13 cellular contexts compared by ENCODE assay signal in the genomic region with DNA sequence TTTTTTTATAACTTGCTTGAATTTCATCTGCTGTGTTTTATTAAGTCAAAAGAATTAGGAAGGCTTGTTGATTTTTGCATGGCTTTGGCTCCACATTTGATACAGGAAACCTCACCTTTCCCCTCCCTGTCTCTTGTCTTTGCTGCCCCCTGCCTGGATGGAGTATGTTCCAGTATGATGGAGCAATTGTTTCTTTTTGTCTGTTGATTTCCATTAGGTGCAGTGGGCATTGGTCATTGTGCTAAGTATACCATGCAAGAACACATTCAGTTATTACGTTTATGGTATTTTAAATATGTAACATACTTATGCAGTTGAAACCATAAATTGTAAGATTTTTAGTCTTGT. TPM values are rescaled to one million over a fixed set of nuclear protein-coding genes. Genes with fewer than 3 reads are reported as not detected.
DNase-seq lines count a peak whose midpoint lies in the region; ATAC-seq, FAIRE-seq and TF ChIP-seq lines count a peak whose summit lies in the region.
"Had no signal": no experiment of that assay in that cellular context is flagged by ENCODE, and none has a peak within 500 bp of the region (broad histone marks: within the 10 kb centered on the region; RNA-seq: fewer than 3 reads in every experiment).

No MANE protein-coding gene starts in this region.

- peak overlapping the region; percentile 81 for H3K4me2 ChIP-seq in OCI-LY7 (ENCODE audit: low read length)
- no peak overlapping the region for H3K4me2 ChIP-seq in endothelial cell of umbilical vein (ENCODE audit: insufficient read depth, low read length)

- no peak for TF ChIP-seq EP300 in Ishikawa (IDR thresholded peaks at IDR 0.05; ENCODE audit: borderline replicate concordance)

- H3K79me2 ChIP-seq in OCI-LY7 (ENCODE audit: insufficient read depth, low read depth, low read length) (no peaks in the 10 kb centered on the region), endothelial cell of umbilical vein (ENCODE audit: control insufficient read depth, insufficient read depth, low read length) (peaks cover 93% of the 10 kb centered on the region)

- TF ChIP-seq CTCF in D721Med (IDR thresholded peaks at IDR 0.05; ENCODE audit: insufficient read depth, missing control alignments), result peak; percentile 38
- TF ChIP-seq CTCF in OCI-LY7 (conservative IDR thresholded peaks at IDR 0.05; ENCODE audit: low read length), result 0 out of 2 replicates have a peak, but pooled peaks have one; percentile 3
- no peak for TF ChIP-seq CTCF in endothelial cell of umbilical vein (IDR thresholded peaks at IDR 0.05; ENCODE audit: extremely low read depth in 1 of 2, insufficient read depth in 1 of 2, low read depth in 1 of 2, low read length in 2 of 2)

- POLR2A ChIA-PET in OCI-LY7 (lab: Charles Lee), result interaction anchor here (0.5 to 1.4 kb wide), 7 partner anchors 9 to 641 kb away, joined by 3 to 7 read pairs (median 3); no protein-coding TSS in a partner anchor
- POLR2A ChIA-PET in endothelial cell of umbilical vein (lab: Charles Lee), result interaction anchor here (0.5 to 1.0 kb wide), 4 partner anchors 19 to 140 kb away, joined by 3 to 5 read pairs (median 4); no protein-coding TSS in a partner anchor

- H3K9me3 ChIP-seq in OCI-LY7 (ENCODE audit: low read length), result no peaks in the 10 kb centered on the region
- H3K9me3 ChIP-seq in endothelial cell of umbilical vein (replicated peaks; ENCODE audit: control insufficient read depth, insufficient read depth, low read length), result no peaks in the 10 kb centered on the region
- H3K9me3 ChIP-seq: suprapubic skin had no signal

- no peak for DNase-seq in D721Med (ENCODE audit: insufficient read length, low spot score)
- peak; percentile 53 for DNase-seq in OCI-LY7 (ENCODE audit: low spot score)
- DNase-seq in endothelial cell of umbilical vein (ENCODE audit: low read depth, low spot score), result peak; percentile 35
- DNase-seq in caudate nucleus (lab: John Stamatoyannopoulos, UW), result no peak
- no peak for DNase-seq in activated CD4-positive, alpha-beta T cell treated with anti-CD3 and anti-CD28 coated beads, Interleukin-2, amount 50 U/mL, for 4 hours
- DNase-seq in NCI-H446 treated with DMSO at 0.1 percent for 48 hours (lab: John Stamatoyannopoulos, UW), result no peak
- DNase-seq: activated naive CD8-positive, alpha-beta T cell treated with anti-CD3 and anti-CD28 coated beads, Interleukin-2, amount 10 ng/mL, durations not matched to agents 7 days and 5 days; NCI-H187; SIG-M5 had no signal

- intact Hi-C loops in OCI-LY7 (cut with micrococcal nuclease; ENCODE audit: unreplicated experiment), result loop anchor here (1.0 to 5.0 kb wide), 3 partner anchors 71 to 156 kb away; partner anchors contain the start of gene FXN
- intact Hi-C loops in endothelial cell of umbilical vein (cut with micrococcal nuclease), result loop anchor here (1.0 to 2.0 kb wide), 6 partner anchors 35 to 158 kb away; partner anchors contain the start of gene FXN

- H3K27me3 ChIP-seq in endothelial cell of umbilical vein (ENCODE audit: control insufficient read depth in 2 of 2, insufficient read depth in 2 of 2, low read length in 2 of 2), result no peaks in the 10 kb centered on the region
- H3K27me3 ChIP-seq: suprapubic skin had no signal

- H3K27ac ChIP-seq in OCI-LY7 (ENCODE audit: low read depth, low read length, poor library complexity, severe bottlenecking) (peak overlapping the region; percentile 66), endothelial cell of umbilical vein (ENCODE audit: insufficient read depth, low read depth, low read length) (no peak overlapping the region), caudate nucleus (ENCODE audit: low read depth, low read length) (no peak overlapping the region)
- H3K27ac ChIP-seq: suprapubic skin had no signal

- H3K4me3 ChIP-seq in OCI-LY7 (ENCODE audit: low read depth, low read length, poor library complexity, severe bottlenecking) (peak overlapping the region; percentile 10), endothelial cell of umbilical vein (replicated peaks in 1 of 3; ENCODE audit: insufficient read depth in 1 of 3, low read depth in 1 of 3, low read length in 3 of 3) (no peak overlapping the region)
- H3K4me3 ChIP-seq: suprapubic skin had no signal

- H3K36me3 ChIP-seq in OCI-LY7 (ENCODE audit: insufficient read depth, low read length) (no peaks in the 10 kb centered on the region), endothelial cell of umbilical vein (ENCODE audit: control insufficient read depth in 2 of 2, extremely low read depth in 1 of 2, insufficient read depth in 2 of 2, low read length in 2 of 2) (no peaks in the 10 kb centered on the region)
- H3K36me3 ChIP-seq: suprapubic skin had no signal

- no peaks in the 10 kb centered on the region for H4K20me1 ChIP-seq in OCI-LY7 (ENCODE audit: insufficient read depth, low read length)
- no peaks in the 10 kb centered on the region for H4K20me1 ChIP-seq in endothelial cell of umbilical vein (replicated peaks; ENCODE audit: control insufficient read depth, extremely low read depth, insufficient read depth, low read length)

- FAIRE-seq in D721Med (lab: Jason Lieb, UNC), result no peak
- no peak for FAIRE-seq in endothelial cell of umbilical vein (lab: Jason Lieb, UNC)
- FAIRE-seq: HTR-8/SVneo had no signal

- dilution Hi-C loops in endothelial cell of umbilical vein (cut with MboI; ENCODE audit: extremely low pct_ligation_motif_present, low sequenced_read_pairs), result no loop called here

- H3K9ac ChIP-seq in endothelial cell of umbilical vein (replicated peaks; ENCODE audit: extremely low read depth, insufficient read depth, low read length), result no peak overlapping the region

- H3K9me1 ChIP-seq in endothelial cell of umbilical vein (replicated peaks; ENCODE audit: control insufficient read depth, extremely low read depth, insufficient read depth, low read length), result no peaks in the 10 kb centered on the region

- no peak for ATAC-seq in HG03097 (IDR thresholded peaks at IDR 0.05; ENCODE audit: low FRiP score, unreplicated experiment)

- BruUV-seq in OCI-LY7 (replicated peaks; lab: Mats Ljungman, UMichigan) (no TSS peak), endothelial cell of umbilical vein (replicated peaks; lab: Mats Ljungman, UMichigan) (no TSS peak)

- 0 out of 2 replicates have a peak, but pooled peaks have one; percentile 16 for TF ChIP-seq RAD21 in Ishikawa (IDR thresholded peaks at IDR 0.05; ENCODE audit: low read depth)

- H3K9me2 ChIP-seq in OCI-LY7 (ENCODE audit: insufficient read depth, low read length), result no peaks in the 10 kb centered on the region

- H2AFZ ChIP-seq in OCI-LY7 (ENCODE audit: low read length) (peak overlapping the region; percentile 20; the same call in 1 of the 2 replicates), endothelial cell of umbilical vein (ENCODE audit: low read depth, low read length) (no peak overlapping the region)

- no peak for TF ChIP-seq POLR2A in endothelial cell of umbilical vein (IDR thresholded peaks at IDR 0.05; ENCODE audit: low read depth, low read length)

- CTCF ChIA-PET in OCI-LY7 (lab: Charles Lee; ENCODE audit: unreplicated experiment), result interaction anchor here (0.5 to 0.7 kb wide), 3 partner anchors 140 to 158 kb away, joined by 3 read pairs; partner anchors contain the start of gene FXN
- CTCF ChIA-PET in endothelial cell of umbilical vein (lab: Charles Lee), result interaction anchor here (0.6 to 10.1 kb wide), 53 partner anchors 8 to 189 kb away, joined by 3 to 281 read pairs (median 6); partner anchors contain the start of genes FXN and TJP2

- H3K4me1 ChIP-seq in OCI-LY7 (ENCODE audit: insufficient read depth, low read length, poor library complexity, severe bottlenecking), result peaks cover 56% of the 10 kb centered on the region
- peaks cover 14% of the 10 kb centered on the region for H3K4me1 ChIP-seq in endothelial cell of umbilical vein (ENCODE audit: control insufficient read depth, extremely low read depth, insufficient read depth, low read length)

TF ChIP-seq in Ishikawa, 13 proteins besides CTCF, POLR2A, EP300 and RAD21 (continues in another document):
- TF ChIP-seq TEAD4 (IDR thresholded peaks at IDR 0.05) (no peak), TAF1 (IDR thresholded peaks at IDR 0.05; ENCODE audit: low read depth) (no peak), ZBTB7A (IDR thresholded peaks at IDR 0.05; ENCODE audit: low read depth) (no peak)
- TF ChIP-seq, protein P1, sequence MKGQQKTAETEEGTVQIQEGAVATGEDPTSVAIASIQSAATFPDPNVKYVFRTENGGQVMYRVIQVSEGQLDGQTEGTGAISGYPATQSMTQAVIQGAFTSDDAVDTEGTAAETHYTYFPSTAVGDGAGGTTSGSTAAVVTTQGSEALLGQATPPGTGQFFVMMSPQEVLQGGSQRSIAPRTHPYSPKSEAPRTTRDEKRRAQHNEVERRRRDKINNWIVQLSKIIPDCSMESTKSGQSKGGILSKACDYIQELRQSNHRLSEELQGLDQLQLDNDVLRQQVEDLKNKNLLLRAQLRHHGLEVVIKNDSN (IDR thresholded peaks at IDR 0.05), result no peak

TF ChIP-seq in endothelial cell of umbilical vein, 7 proteins besides CTCF, POLR2A, EP300 and RAD21:
- TF ChIP-seq POLR2AphosphoS5 (IDR thresholded peaks at IDR 0.05; ENCODE audit: insufficient read depth, low read depth, low read length), result no peak
- no peak for TF ChIP-seq MAX (IDR thresholded peaks at IDR 0.05; ENCODE audit: insufficient read depth, insufficient read length)
- TF ChIP-seq FOS (IDR thresholded peaks at IDR 0.05; ENCODE audit: borderline replicate concordance, insufficient read depth, low read length), result no peak
- no peak for TF ChIP-seq MYC (IDR thresholded peaks at IDR 0.05; ENCODE audit: low read depth, low read length)
- no peak for TF ChIP-seq JUN (IDR thresholded peaks at IDR 0.05; ENCODE audit: borderline replicate concordance, insufficient read depth, insufficient read length, low read depth)
- TF ChIP-seq GATA2 (IDR thresholded peaks at IDR 0.05; ENCODE audit: insufficient read depth, insufficient read length, low read depth, low read length), result no peak
- TF ChIP-seq EZH2 (IDR thresholded peaks at IDR 0.05; ENCODE audit: borderline replicate concordance, low read depth, low read length, severe bottlenecking), result no peak

RNA-seq across cellular contexts. Expression of gene TJP2, which starts 19.6 kb away (rescaled TPM):
- 15.1 and 16.2 TPM in 2 replicates for total RNA-seq in OCI-LY7 (2014; rRNA removed; shearing (Covaris generic))
- 18.0 and 24.5 TPM in 2 replicates for total RNA-seq in OCI-LY7 (2022)
- total RNA-seq in endothelial cell of umbilical vein, result 167 and 168 TPM in 2 replicates
- polyA plus RNA-seq in endothelial cell of umbilical vein, result 75.2 and 83.0 TPM in 2 replicates
- polyA plus RNA-seq in endothelial cell of umbilical vein (2011; cell fraction: cytosol; rRNA removed), result 66.2 and 67.4 TPM in 2 replicates
- 166 and 182 TPM in 2 replicates for polyA plus RNA-seq in endothelial cell of umbilical vein (2011; cell fraction: nucleus; rRNA removed)
- 103 and 130 TPM in 2 replicates for polyA plus RNA-seq in endothelial cell of umbilical vein (2012)
- polyA minus RNA-seq in endothelial cell of umbilical vein, result 125 and 131 TPM in 2 replicates
- 22.0 TPM for polyA minus RNA-seq in endothelial cell of umbilical vein (2011; cell fraction: cytosol; rRNA and poly(A)+ RNA removed)
- polyA minus RNA-seq in endothelial cell of umbilical vein (2011; cell fraction: nucleus; rRNA and poly(A)+ RNA removed), result 133 and 134 TPM in 2 replicates

Comparison
In these comparisons a context has a peak if more than half of its experiments do, and no peak if none do; other contexts are left out.
1. DNase-seq: peak in OCI-LY7 (single experiment) and endothelial cell of umbilical vein (single experiment); none in D721Med (single experiment), caudate nucleus (0 of 61), activated CD4-positive, alpha-beta T cell treated with anti-CD3 and anti-CD28 coated beads, Interleukin-2, amount 50 U/mL, for 4 hours (0 of 2) and NCI-H446 treated with DMSO at 0.1 percent for 48 hours (single experiment).
2. CTCF ChIP-seq: peak in D721Med (single experiment) and OCI-LY7 (single experiment); none in endothelial cell of umbilical vein (0 of 2).